ENCODE assay signal across 27 cellular contexts in genomic region chr5:101260857-101261256, GRCh38.
A peak's percentile ranks its signal among the peaks of the same experiment; 100 is the strongest.
DNase-seq lines count a peak whose midpoint lies in the region; ATAC-seq and TF ChIP-seq lines count a peak whose summit lies in the region.
"Had no signal": no experiment of that assay in that cellular context is flagged by ENCODE, and none has a peak within 500 bp of the region (broad histone marks: within the 10 kb centered on the region; RNA-seq: fewer than 3 reads in every experiment).

No MANE protein-coding gene starts in this region.

- ATAC-seq in mucosa of descending colon (peak; percentile 97), GM21619 (IDR thresholded peaks at IDR 0.05; ENCODE audit: unreplicated experiment) (no peak), GM19452 (IDR thresholded peaks at IDR 0.05; ENCODE audit: unreplicated experiment) (no peak)
- ATAC-seq: CD8-positive, alpha-beta T cell; GM23338; PC-3 had no signal

- no peak for TF ChIP-seq EP300 in transverse colon (IDR thresholded peaks at IDR 0.05; ENCODE audit: low read depth)

- no peak overlapping the region for H3K4me3 ChIP-seq in colonic mucosa
- H3K4me3 ChIP-seq in mucosa of descending colon, result no peak overlapping the region
- H3K4me3 ChIP-seq in transverse colon, result no peak overlapping the region
- H3K4me3 ChIP-seq: GM23338, MG63, SJSA1 had no signal

- WGBS in transverse colon (ENCODE audit: low coverage in 1 of 2), 2 donors, result 41 to 74% methylated on average over 4 to 9 of the region's 9 CpGs

- H3K36me3 ChIP-seq in colonic mucosa (no peaks in the 10 kb centered on the region), mucosa of descending colon (ENCODE audit: low read depth) (no peaks in the 10 kb centered on the region), transverse colon (no peaks in the 10 kb centered on the region)
- H3K36me3 ChIP-seq: MG63, SJSA1 had no signal

- DNase-seq in HT-29 (ENCODE audit: low spot score) (peak; percentile 52), colonic mucosa (peak; percentile 47), mucosa of descending colon (peak in 1 of 3 donors; percentile 61), transverse colon (peak; percentile 24), activated gamma-delta T cell treated with Interleukin-2 at 50 U/mL for 16 hours (no peak)
- DNase-seq: CD8-positive, alpha-beta T cell; DMS 273 treated with DMSO at 0.1 percent for 48 hours; DND-41; H9; KBM-7; MG63; NCI-H1105 treated with DMSO at 0.1 percent for 48 hours; NCI-H146; NCI-H1930; NCI-H2107; NCI-H446; NCI-H524 treated with DMSO at 0.1 percent for 48 hours; NCI-H774; NK-92 treated with Interleukin-12 subunit alpha and Interleukin-12 subunit beta, amount 100 ng/mL, for 24 hours; PC-3; Right ventricle myocardium superior; RPMI8226 had no signal

- no peak for TF ChIP-seq CTCF in colonic mucosa (IDR thresholded peaks at IDR 0.05)
- TF ChIP-seq CTCF in mucosa of descending colon (IDR thresholded peaks at IDR 0.05), result no peak
- no peak for TF ChIP-seq CTCF in transverse colon (IDR thresholded peaks at IDR 0.05)

- TF ChIP-seq POLR2A in transverse colon (IDR thresholded peaks at IDR 0.05), result no peak

- H3K9me3 ChIP-seq in colonic mucosa (no peaks in the 10 kb centered on the region), mucosa of descending colon (peaks cover 5% of the 10 kb centered on the region), transverse colon (no peaks in the 10 kb centered on the region)
- H3K9me3 ChIP-seq: MG63, SJSA1 had no signal

- H3K27ac ChIP-seq in colonic mucosa (peak overlapping the region; percentile 24), transverse colon (peak overlapping the region in 3 of 4 donors; percentile 25 to 50 (median 47))
- H3K27ac ChIP-seq: C4-2B, SJSA1 had no signal

- in situ Hi-C loops in transverse colon (cut with MboI; ENCODE audit: low pct_ligation_motif_present in 1 of 4, low pct_unique_long_range_greater_than_20kb in 1 of 4, low sequenced_read_pairs in 3 of 4), result no loop called here

- H3K27me3 ChIP-seq in colonic mucosa, result no peaks in the 10 kb centered on the region
- no peaks in the 10 kb centered on the region for H3K27me3 ChIP-seq in transverse colon
- H3K27me3 ChIP-seq: MG63, SJSA1 had no signal

- intact Hi-C loops in colonic mucosa (cut with DNase I), result no loop called here
- intact Hi-C loops in mucosa of descending colon (cut with DNase I, micrococcal nuclease), result no loop called here
- intact Hi-C loops in transverse colon (cut with DNase I; ENCODE audit: low total_unique reads), result no loop called here

- H3K4me1 ChIP-seq in colonic mucosa, result no peaks in the 10 kb centered on the region
- peaks cover 4% of the 10 kb centered on the region for H3K4me1 ChIP-seq in mucosa of descending colon (ENCODE audit: low read depth)
- peaks cover 0 to 16% (median 4%) of the 10 kb centered on the region in 4 donors for H3K4me1 ChIP-seq in transverse colon
- H3K4me1 ChIP-seq: SJSA1 had no signal

- no peak overlapping the region for H3K9ac ChIP-seq in colonic mucosa (ENCODE audit: low read depth in 2 of 2, low read length in 2 of 2)
